In the genomic region with DNA sequence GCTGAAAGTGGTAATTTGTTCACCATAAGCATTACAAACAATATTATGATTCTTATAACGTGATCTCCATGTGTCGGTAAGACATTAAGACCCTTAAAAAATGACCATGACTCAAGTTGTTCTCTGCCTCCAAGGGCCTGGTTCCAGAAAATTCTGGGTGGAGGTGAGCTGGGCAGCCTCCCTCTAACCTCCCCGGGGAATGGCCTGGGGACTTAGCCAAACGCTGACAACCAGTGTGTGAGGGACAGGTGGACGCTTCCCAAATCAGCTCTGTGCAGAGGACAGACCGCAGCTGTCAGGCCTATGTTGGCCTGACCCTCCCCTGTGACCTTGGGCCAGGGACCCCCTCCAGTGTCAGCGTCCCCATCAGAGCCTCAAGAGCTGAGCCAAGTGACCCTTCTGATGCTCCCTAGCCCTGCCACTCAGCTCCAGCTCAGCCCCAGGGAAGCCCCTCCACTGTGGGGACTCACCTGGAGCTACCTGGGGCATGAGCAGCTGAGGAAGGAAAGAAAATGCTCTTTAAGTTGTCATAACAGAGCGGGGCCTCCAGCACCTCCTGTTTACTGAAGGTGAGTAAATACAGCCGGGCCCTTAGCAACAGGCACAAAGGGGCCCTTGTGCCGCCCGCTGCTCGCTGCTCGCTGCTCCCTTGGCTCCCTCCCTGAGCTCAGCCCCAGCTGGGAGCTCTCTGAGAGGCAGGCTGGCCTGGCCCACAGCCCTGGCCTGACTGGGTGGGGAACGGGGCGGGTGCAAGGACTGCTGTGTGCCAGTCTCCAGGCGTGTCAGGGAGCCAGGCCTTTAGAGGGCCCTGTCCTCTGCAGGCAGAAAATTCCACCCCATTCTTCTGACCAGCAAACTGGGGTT, we compare ENCODE assay signal across 1 cellular context.
TF ChIP-seq lines count a peak whose summit lies in the region.

No MANE protein-coding gene starts in this region.

TF ChIP-seq in HepG2, 621 proteins besides CTCF, POLR2A, EP300 and RAD21 (continued from another document and continues in another):
- TF ChIP-seq NONO (IDR thresholded peaks at IDR 0.05) (no peak), NONO (CRISPR knock-in tag; conservative IDR thresholded peaks at IDR 0.05) (0 out of 2 replicates have a peak, but pooled peaks have one; percentile 44), SIN3A (IDR thresholded peaks at IDR 0.05; ENCODE audit: borderline replicate concordance, low read depth, low read length) (0 out of 2 replicates have a peak, but pooled peaks have one; percentile 67), HNRNPL (IDR thresholded peaks at IDR 0.05; ENCODE audit: low read depth, low read length) (peak; percentile 96), UBTF (CRISPR knock-in tag; IDR thresholded peaks at IDR 0.05) (peak; percentile 90), RCOR2 (CRISPR knock-in tag; IDR thresholded peaks at IDR 0.05) (peak; percentile 78), SAP130 (CRISPR knock-in tag; IDR thresholded peaks at IDR 0.05; ENCODE audit: low read depth) (peak; percentile 79), KAT8 (CRISPR knock-in tag; IDR thresholded peaks at IDR 0.05) (peak; percentile 38; the same call in 1 of the 2 replicates), AKAP8 (CRISPR knock-in tag; IDR thresholded peaks at IDR 0.05) (peak; percentile 51; the same call in 1 of the 2 replicates), ZNF205 (CRISPR knock-in tag; IDR thresholded peaks at IDR 0.05) (0 out of 2 replicates have a peak, but pooled peaks have one; percentile 51), PHF20 (CRISPR knock-in tag; IDR thresholded peaks at IDR 0.05) (0 out of 2 replicates have a peak, but pooled peaks have one; percentile 37), ASH2L (IDR thresholded peaks at IDR 0.05; ENCODE audit: insufficient read length, low read depth, low read length) (peak; percentile 89), ZNF331 (CRISPR knock-in tag; IDR thresholded peaks at IDR 0.05) (peak; percentile 69; the same call in 1 of the 2 replicates), KLF11 (CRISPR knock-in tag; IDR thresholded peaks at IDR 0.05) (0 out of 2 replicates have a peak, but pooled peaks have one; percentile 56), MIER2 (CRISPR knock-in tag; IDR thresholded peaks at IDR 0.05) (peak; percentile 50; the same call in 1 of the 2 replicates), HDAC2 (CRISPR knock-in tag; IDR thresholded peaks at IDR 0.05) (peak; percentile 93), GATAD2A (CRISPR knock-in tag; IDR thresholded peaks at IDR 0.05) (peak; percentile 86)
- TF ChIP-seq, protein P1, sequence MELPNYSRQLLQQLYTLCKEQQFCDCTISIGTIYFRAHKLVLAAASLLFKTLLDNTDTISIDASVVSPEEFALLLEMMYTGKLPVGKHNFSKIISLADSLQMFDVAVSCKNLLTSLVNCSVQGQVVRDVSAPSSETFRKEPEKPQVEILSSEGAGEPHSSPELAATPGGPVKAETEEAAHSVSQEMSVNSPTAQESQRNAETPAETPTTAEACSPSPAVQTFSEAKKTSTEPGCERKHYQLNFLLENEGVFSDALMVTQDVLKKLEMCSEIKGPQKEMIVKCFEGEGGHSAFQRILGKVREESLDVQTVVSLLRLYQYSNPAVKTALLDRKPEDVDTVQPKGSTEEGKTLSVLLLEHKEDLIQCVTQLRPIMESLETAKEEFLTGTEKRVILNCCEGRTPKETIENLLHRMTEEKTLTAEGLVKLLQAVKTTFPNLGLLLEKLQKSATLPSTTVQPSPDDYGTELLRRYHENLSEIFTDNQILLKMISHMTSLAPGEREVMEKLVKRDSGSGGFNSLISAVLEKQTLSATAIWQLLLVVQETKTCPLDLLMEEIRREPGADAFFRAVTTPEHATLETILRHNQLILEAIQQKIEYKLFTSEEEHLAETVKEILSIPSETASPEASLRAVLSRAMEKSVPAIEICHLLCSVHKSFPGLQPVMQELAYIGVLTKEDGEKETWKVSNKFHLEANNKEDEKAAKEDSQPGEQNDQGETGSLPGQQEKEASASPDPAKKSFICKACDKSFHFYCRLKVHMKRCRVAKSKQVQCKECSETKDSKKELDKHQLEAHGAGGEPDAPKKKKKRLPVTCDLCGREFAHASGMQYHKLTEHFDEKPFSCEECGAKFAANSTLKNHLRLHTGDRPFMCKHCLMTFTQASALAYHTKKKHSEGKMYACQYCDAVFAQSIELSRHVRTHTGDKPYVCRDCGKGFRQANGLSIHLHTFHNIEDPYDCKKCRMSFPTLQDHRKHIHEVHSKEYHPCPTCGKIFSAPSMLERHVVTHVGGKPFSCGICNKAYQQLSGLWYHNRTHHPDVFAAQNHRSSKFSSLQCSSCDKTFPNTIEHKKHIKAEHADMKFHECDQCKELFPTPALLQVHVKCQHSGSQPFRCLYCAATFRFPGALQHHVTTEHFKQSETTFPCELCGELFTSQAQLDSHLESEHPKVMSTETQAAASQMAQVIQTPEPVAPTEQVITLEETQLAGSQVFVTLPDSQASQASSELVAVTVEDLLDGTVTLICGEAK (IDR thresholded peaks at IDR 0.05) = no peak
- TF ChIP-seq, protein P1 (CRISPR knock-in tag; IDR thresholded peaks at IDR 0.05) = peak; percentile 75; the same call in 1 of the 2 replicates
- TF ChIP-seq, protein P2, sequence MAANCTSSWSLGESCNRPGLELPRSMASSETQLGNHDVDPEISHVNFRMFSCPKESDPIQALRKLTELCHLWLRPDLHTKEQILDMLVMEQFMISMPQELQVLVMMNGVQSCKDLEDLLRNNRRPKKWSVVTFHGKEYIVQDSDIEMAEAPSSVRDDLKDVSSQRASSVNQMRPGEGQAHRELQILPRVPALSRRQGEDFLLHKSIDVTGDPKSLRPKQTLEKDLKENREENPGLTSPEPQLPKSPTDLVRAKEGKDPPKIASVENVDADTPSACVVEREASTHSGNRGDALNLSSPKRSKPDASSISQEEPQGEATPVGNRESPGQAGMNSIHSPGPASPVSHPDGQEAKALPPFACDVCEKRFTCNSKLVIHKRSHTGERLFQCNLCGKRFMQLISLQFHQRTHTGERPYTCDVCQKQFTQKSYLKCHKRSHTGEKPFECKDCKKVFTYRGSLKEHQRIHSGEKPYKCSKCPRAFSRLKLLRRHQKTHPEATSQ (CRISPR knock-in tag; IDR thresholded peaks at IDR 0.05; ENCODE audit: borderline replicate concordance) = peak; percentile 31; the same call in 1 of the 2 replicates
- TF ChIP-seq, protein P3, sequence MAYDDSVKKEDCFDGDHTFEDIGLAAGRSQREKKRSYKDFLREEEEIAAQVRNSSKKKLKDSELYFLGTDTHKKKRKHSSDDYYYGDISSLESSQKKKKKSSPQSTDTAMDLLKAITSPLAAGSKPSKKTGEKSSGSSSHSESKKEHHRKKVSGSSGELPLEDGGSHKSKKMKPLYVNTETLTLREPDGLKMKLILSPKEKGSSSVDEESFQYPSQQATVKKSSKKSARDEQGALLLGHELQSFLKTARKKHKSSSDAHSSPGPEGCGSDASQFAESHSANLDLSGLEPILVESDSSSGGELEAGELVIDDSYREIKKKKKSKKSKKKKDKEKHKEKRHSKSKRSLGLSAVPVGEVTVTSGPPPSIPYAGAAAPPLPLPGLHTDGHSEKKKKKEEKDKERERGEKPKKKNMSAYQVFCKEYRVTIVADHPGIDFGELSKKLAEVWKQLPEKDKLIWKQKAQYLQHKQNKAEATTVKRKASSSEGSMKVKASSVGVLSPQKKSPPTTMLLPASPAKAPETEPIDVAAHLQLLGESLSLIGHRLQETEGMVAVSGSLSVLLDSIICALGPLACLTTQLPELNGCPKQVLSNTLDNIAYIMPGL (CRISPR knock-in tag; IDR thresholded peaks at IDR 0.05; ENCODE audit: borderline replicate concordance in 1 of 2, low read depth in 1 of 2) = peak in 1 of 2 experiments; percentile 25; a peak in 1 of 4 replicates
- TF ChIP-seq, protein P4, sequence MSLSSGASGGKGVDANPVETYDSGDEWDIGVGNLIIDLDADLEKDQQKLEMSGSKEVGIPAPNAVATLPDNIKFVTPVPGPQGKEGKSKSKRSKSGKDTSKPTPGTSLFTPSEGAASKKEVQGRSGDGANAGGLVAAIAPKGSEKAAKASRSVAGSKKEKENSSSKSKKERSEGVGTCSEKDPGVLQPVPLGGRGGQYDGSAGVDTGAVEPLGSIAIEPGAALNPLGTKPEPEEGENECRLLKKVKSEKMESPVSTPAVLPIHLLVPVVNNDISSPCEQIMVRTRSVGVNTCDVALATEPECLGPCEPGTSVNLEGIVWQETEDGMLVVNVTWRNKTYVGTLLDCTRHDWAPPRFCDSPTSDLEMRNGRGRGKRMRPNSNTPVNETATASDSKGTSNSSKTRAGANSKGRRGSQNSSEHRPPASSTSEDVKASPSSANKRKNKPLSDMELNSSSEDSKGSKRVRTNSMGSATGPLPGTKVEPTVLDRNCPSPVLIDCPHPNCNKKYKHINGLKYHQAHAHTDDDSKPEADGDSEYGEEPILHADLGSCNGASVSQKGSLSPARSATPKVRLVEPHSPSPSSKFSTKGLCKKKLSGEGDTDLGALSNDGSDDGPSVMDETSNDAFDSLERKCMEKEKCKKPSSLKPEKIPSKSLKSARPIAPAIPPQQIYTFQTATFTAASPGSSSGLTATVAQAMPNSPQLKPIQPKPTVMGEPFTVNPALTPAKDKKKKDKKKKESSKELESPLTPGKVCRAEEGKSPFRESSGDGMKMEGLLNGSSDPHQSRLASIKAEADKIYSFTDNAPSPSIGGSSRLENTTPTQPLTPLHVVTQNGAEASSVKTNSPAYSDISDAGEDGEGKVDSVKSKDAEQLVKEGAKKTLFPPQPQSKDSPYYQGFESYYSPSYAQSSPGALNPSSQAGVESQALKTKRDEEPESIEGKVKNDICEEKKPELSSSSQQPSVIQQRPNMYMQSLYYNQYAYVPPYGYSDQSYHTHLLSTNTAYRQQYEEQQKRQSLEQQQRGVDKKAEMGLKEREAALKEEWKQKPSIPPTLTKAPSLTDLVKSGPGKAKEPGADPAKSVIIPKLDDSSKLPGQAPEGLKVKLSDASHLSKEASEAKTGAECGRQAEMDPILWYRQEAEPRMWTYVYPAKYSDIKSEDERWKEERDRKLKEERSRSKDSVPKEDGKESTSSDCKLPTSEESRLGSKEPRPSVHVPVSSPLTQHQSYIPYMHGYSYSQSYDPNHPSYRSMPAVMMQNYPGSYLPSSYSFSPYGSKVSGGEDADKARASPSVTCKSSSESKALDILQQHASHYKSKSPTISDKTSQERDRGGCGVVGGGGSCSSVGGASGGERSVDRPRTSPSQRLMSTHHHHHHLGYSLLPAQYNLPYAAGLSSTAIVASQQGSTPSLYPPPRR (CRISPR knock-in tag; IDR thresholded peaks at IDR 0.05; ENCODE audit: borderline replicate concordance) = peak; percentile 80
- TF ChIP-seq, protein P5, sequence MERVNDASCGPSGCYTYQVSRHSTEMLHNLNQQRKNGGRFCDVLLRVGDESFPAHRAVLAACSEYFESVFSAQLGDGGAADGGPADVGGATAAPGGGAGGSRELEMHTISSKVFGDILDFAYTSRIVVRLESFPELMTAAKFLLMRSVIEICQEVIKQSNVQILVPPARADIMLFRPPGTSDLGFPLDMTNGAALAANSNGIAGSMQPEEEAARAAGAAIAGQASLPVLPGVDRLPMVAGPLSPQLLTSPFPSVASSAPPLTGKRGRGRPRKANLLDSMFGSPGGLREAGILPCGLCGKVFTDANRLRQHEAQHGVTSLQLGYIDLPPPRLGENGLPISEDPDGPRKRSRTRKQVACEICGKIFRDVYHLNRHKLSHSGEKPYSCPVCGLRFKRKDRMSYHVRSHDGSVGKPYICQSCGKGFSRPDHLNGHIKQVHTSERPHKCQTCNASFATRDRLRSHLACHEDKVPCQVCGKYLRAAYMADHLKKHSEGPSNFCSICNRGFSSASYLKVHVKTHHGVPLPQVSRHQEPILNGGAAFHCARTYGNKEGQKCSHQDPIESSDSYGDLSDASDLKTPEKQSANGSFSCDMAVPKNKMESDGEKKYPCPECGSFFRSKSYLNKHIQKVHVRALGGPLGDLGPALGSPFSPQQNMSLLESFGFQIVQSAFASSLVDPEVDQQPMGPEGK (CRISPR knock-in tag; IDR thresholded peaks at IDR 0.05) = peak; percentile 89
